ENCODE assay signal across 8 cellular contexts in genomic region chr16:19696961-19697360, GRCh38. TPM values are rescaled to one million over a fixed set of nuclear protein-coding genes. Genes with fewer than 3 reads are reported as not detected.
A peak's percentile ranks its signal among the peaks of the same experiment; 100 is the strongest.
DNase-seq lines count a peak whose midpoint lies in the region; ATAC-seq and TF ChIP-seq lines count a peak whose summit lies in the region.

No MANE protein-coding gene starts in this region.

- POLR2A ChIA-PET in CD4-positive, alpha-beta T cell (lab: Charles Lee) = interaction anchor here (0.7 to 2.1 kb wide), 7 partner anchors 8 to 188 kb away, joined by 3 to 22 read pairs (median 4); partner anchors contain the start of genes GPRC5B, IQCK and KNOP1

- H3K9me3 ChIP-seq in CD4-positive, alpha-beta T cell (ENCODE audit: control insufficient read depth, low read length) = no peaks in the 10 kb centered on the region
- no peaks in the 10 kb centered on the region for H3K9me3 ChIP-seq in osteoblast (ENCODE audit: low read depth, low read length)

- H3K27me3 ChIP-seq in CD4-positive, alpha-beta T cell (ENCODE audit: control insufficient read depth, insufficient read depth, low read length) = no peaks in the 10 kb centered on the region
- no peaks in the 10 kb centered on the region for H3K27me3 ChIP-seq in osteoblast (ENCODE audit: insufficient read depth, low read length)

- no peak overlapping the region for H2AFZ ChIP-seq in osteoblast (ENCODE audit: low read length)

- no peak overlapping the region for H3K4me3 ChIP-seq in osteoblast (ENCODE audit: insufficient read depth, low read length)

- peak; percentile 18 for ATAC-seq in CD4-positive, alpha-beta T cell (ENCODE audit: poor library complexity)
- no peak for ATAC-seq in left colon

- peak overlapping the region; percentile 94 for H3K27ac Mint-ChIP-seq in CD4-positive, alpha-beta T cell

- peaks cover 65% of the 10 kb centered on the region for H3K4me1 Mint-ChIP-seq in CD4-positive, alpha-beta T cell (ENCODE audit: low read depth)

- DNase-seq in CD4-positive, alpha-beta T cell = peak in 1 of 10 experiments; percentile 3
- DNase-seq in NCI-H1417 treated with DMSO at 0.1 percent for 48 hours (lab: John Stamatoyannopoulos, UW) (peak; percentile 18), cerebellum (ENCODE audit: low spot score) (peak; percentile 39), osteoblast (ENCODE audit: insufficient read length, low spot score, missing footprints) (no peak), GM19240 (ENCODE audit: insufficient read length, low spot score) (no peak), HuH-7.5 (ENCODE audit: low spot score) (no peak), T-helper 9 cell (no peak), left colon (no peak)

- peaks cover 10% of the 10 kb centered on the region for H3K36me3 ChIP-seq in osteoblast (ENCODE audit: insufficient read depth, low read length)

- peaks cover 5% of the 10 kb centered on the region for H4K20me1 ChIP-seq in osteoblast (ENCODE audit: insufficient read depth, low read length)

- peaks cover 50% of the 10 kb centered on the region for H3K36me3 Mint-ChIP-seq in CD4-positive, alpha-beta T cell (ENCODE audit: low read depth)

- peaks cover 31% of the 10 kb centered on the region for H3K4me1 ChIP-seq in osteoblast (ENCODE audit: insufficient read depth, low read length)

- CTCF ChIA-PET in CD4-positive, alpha-beta T cell (lab: Charles Lee) = no interaction called here

- H3K4me2 ChIP-seq in osteoblast (ENCODE audit: insufficient read depth, low read length) = no peak overlapping the region

- peak overlapping the region; percentile 62 for H3K4me3 Mint-ChIP-seq in CD4-positive, alpha-beta T cell

- H3K9me3 Mint-ChIP-seq in CD4-positive, alpha-beta T cell = no peaks in the 10 kb centered on the region

- H3K27me3 Mint-ChIP-seq in CD4-positive, alpha-beta T cell = no peaks in the 10 kb centered on the region

- H3K79me2 ChIP-seq in osteoblast (ENCODE audit: insufficient read depth, low read length) = peaks cover 2% of the 10 kb centered on the region

- peak overlapping the region; percentile 60 for H3K27ac ChIP-seq in CD4-positive, alpha-beta T cell (ENCODE audit: low read depth, low read length)
- peak overlapping the region; percentile 81 for H3K27ac ChIP-seq in osteoblast (ENCODE audit: low read depth, low read length)

- no peak for TF ChIP-seq CTCF in CD4-positive, alpha-beta T cell (IDR thresholded peaks at IDR 0.05)
- TF ChIP-seq CTCF in osteoblast (IDR thresholded peaks at IDR 0.05; ENCODE audit: extremely low read depth, low read depth, low read length) = no peak

- intact Hi-C loops in CD4-positive, alpha-beta T cell (cut with DNase I, micrococcal nuclease) = no loop called here
- intact Hi-C loops in left colon (cut with DNase I, micrococcal nuclease) = no loop called here

RNA-seq across cellular contexts. Expression of gene KNOP1, which starts 21.1 kb away (rescaled TPM):
- total RNA-seq in CD4-positive, alpha-beta T cell = 1 to 10 TPM; 3.5 to 4.1 TPM
- total RNA-seq in cerebellum (19.8 TPM), osteoblast (10.1 and 15.3 TPM in 2 replicates), left colon (10 to 100 TPM; 18.4 to 22.8 TPM)

RNA-seq across cellular contexts. Expression of gene IQCK, which starts 21.1 kb away (rescaled TPM):
- total RNA-seq in CD4-positive, alpha-beta T cell = 1 to 10 TPM; 1.6 to 1.7 TPM
- total RNA-seq in cerebellum (18.8 TPM), osteoblast (8.7 and 9.4 TPM in 2 replicates), left colon (10 to 100 TPM; 11.0 to 13.8 TPM)

Comparison
In these comparisons a context has a peak if more than half of its experiments do, and no peak if none do; other contexts are left out.
1. DNase-seq: peak in NCI-H1417 treated with DMSO at 0.1 percent for 48 hours (single experiment) and cerebellum (single experiment); none in osteoblast (single experiment), GM19240 (single experiment), HuH-7.5 (single experiment), T-helper 9 cell (single experiment) and left colon (0 of 2).